9 cellular contexts compared by ENCODE assay signal in genomic region chr9:129497837-129498450, GRCh38.
DNase-seq lines count a peak whose midpoint lies in the region; ATAC-seq and TF ChIP-seq lines count a peak whose summit lies in the region.
"Had no signal": no experiment of that assay in that cellular context is flagged by ENCODE, and none has a peak within 500 bp of the region (broad histone marks: within the 10 kb centered on the region; RNA-seq: fewer than 3 reads in every experiment).

No MANE protein-coding gene starts in this region.

- 44% methylated on average over 6 of the region's 6 CpGs for WGBS in right cardiac atrium
- WGBS in sigmoid colon, 2 donors, result 76 to 80% methylated on average over 6 of the region's 6 CpGs

- no peak for ATAC-seq in activated CD8-positive, alpha-beta T cell treated with anti-CD3 and anti-CD28 coated beads, Interleukin-2, amount 10 ng/mL, durations not matched to agents 7 days and 5 days
- no peak for ATAC-seq in right cardiac atrium

- TF ChIP-seq EP300 in sigmoid colon (IDR thresholded peaks at IDR 0.05), result no peak

- peaks cover 65% of the 10 kb centered on the region for H3K36me3 Mint-ChIP-seq in Calu3 (ENCODE audit: insufficient read depth, unreplicated experiment)
- peaks cover 6% of the 10 kb centered on the region for H3K36me3 Mint-ChIP-seq in activated CD8-positive, alpha-beta T cell treated with anti-CD3 and anti-CD28 coated beads, Interleukin-2, amount 10 ng/mL, durations not matched to agents 7 days and 5 days (ENCODE audit: low read depth)

- peaks cover 51% of the 10 kb centered on the region for H3K4me1 Mint-ChIP-seq in Calu3 (ENCODE audit: low read depth, unreplicated experiment)
- H3K4me1 Mint-ChIP-seq in activated CD8-positive, alpha-beta T cell treated with anti-CD3 and anti-CD28 coated beads, Interleukin-2, amount 10 ng/mL, durations not matched to agents 7 days and 5 days (ENCODE audit: low read depth), result peaks cover 33% of the 10 kb centered on the region

- no TSS peak for BruUV-seq in Calu3 (replicated peaks; lab: Mats Ljungman, UMichigan)

- intact Hi-C loops in Calu3 (cut with micrococcal nuclease; ENCODE audit: unreplicated experiment) (loop anchor here (5.0 kb wide), 1 partner anchor 109 kb away; no protein-coding TSS in a partner anchor), right cardiac atrium (cut with DNase I) (loop anchor here (5.0 to 10.0 kb wide), 9 partner anchors 104 to 363 kb away; partner anchors contain the start of gene IER5L (in 2 of the 4)), sigmoid colon (cut with DNase I) (loop anchor here (2.0 to 5.0 kb wide), 6 partner anchors 36 to 357 kb away; no protein-coding TSS in a partner anchor)

- H3K27me3 ChIP-seq in right cardiac atrium (ENCODE audit: control insufficient read depth, insufficient read depth), result no peaks in the 10 kb centered on the region
- H3K27me3 ChIP-seq in sigmoid colon, result no peaks in the 10 kb centered on the region

- peak overlapping the region; percentile 73 for H3K4me3 Mint-ChIP-seq in Calu3 (ENCODE audit: low read depth, unreplicated experiment)
- H3K4me3 Mint-ChIP-seq in activated CD8-positive, alpha-beta T cell treated with anti-CD3 and anti-CD28 coated beads, Interleukin-2, amount 10 ng/mL, durations not matched to agents 7 days and 5 days, result no peak overlapping the region

- H3K4me1 ChIP-seq in right cardiac atrium (ENCODE audit: control insufficient read depth, insufficient read depth, low read length), result no peaks in the 10 kb centered on the region
- peaks cover 0 to 80% (median 68%) of the 10 kb centered on the region in 4 donors for H3K4me1 ChIP-seq in sigmoid colon

- H3K4me3 ChIP-seq in right cardiac atrium (ENCODE audit: low read length), result peak overlapping the region; percentile 76
- H3K4me3 ChIP-seq in sigmoid colon, result peak overlapping the region; percentile 61 to 71 (median 62)

- no peak for TF ChIP-seq POLR2A in sigmoid colon (IDR thresholded peaks at IDR 0.05)

- no peak for TF ChIP-seq CTCF in Calu3 (IDR thresholded peaks at IDR 0.05; ENCODE audit: unreplicated experiment)
- no peak for TF ChIP-seq CTCF in sigmoid colon (IDR thresholded peaks at IDR 0.05)

- no peaks in the 10 kb centered on the region for H3K9me3 ChIP-seq in right cardiac atrium (ENCODE audit: control insufficient read depth, low read length)
- H3K9me3 ChIP-seq in sigmoid colon, result no peaks in the 10 kb centered on the region

- H3K36me3 ChIP-seq in sigmoid colon, result peaks cover 0 to 2% (median 0%) of the 10 kb centered on the region in 4 donors

- H3K27ac Mint-ChIP-seq in Calu3 (ENCODE audit: unreplicated experiment), result peak overlapping the region; percentile 55
- peak overlapping the region; percentile 2 for H3K27ac Mint-ChIP-seq in activated CD8-positive, alpha-beta T cell treated with anti-CD3 and anti-CD28 coated beads, Interleukin-2, amount 10 ng/mL, durations not matched to agents 7 days and 5 days

- H3K27me3 Mint-ChIP-seq in Calu3 (ENCODE audit: unreplicated experiment), result no peaks in the 10 kb centered on the region
- H3K27me3 Mint-ChIP-seq in activated CD8-positive, alpha-beta T cell treated with anti-CD3 and anti-CD28 coated beads, Interleukin-2, amount 10 ng/mL, durations not matched to agents 7 days and 5 days (ENCODE audit: low read depth), result no peaks in the 10 kb centered on the region

- POLR2A ChIA-PET in activated CD8-positive, alpha-beta T cell treated with anti-CD3 and anti-CD28 coated beads, Interleukin-2, amount 10 ng/mL, durations not matched to agents 7 days and 5 days (lab: Charles Lee), result no interaction called here

- peak overlapping the region; percentile 95 for H3K27ac ChIP-seq in right cardiac atrium (ENCODE audit: low read length)
- peak overlapping the region; percentile 84 to 99 (median 99) for H3K27ac ChIP-seq in sigmoid colon

- CTCF ChIA-PET in Calu3 (lab: Charles Lee), result no interaction called here
- CTCF ChIA-PET in activated CD8-positive, alpha-beta T cell treated with anti-CD3 and anti-CD28 coated beads, Interleukin-2, amount 10 ng/mL, durations not matched to agents 7 days and 5 days (lab: Charles Lee), result interaction anchor here (1.0 kb wide), 1 partner anchor 358 kb away, joined by 3 read pairs; no protein-coding TSS in a partner anchor

- no peaks in the 10 kb centered on the region for H3K9me3 Mint-ChIP-seq in Calu3 (ENCODE audit: low read depth, unreplicated experiment)
- no peaks in the 10 kb centered on the region for H3K9me3 Mint-ChIP-seq in activated CD8-positive, alpha-beta T cell treated with anti-CD3 and anti-CD28 coated beads, Interleukin-2, amount 10 ng/mL, durations not matched to agents 7 days and 5 days (ENCODE audit: insufficient read depth)

- DNase-seq in Calu3, result no peak
- no peak for DNase-seq in activated CD8-positive, alpha-beta T cell treated with anti-CD3 and anti-CD28 coated beads, Interleukin-2, amount 10 ng/mL, durations not matched to agents 7 days and 5 days
- DNase-seq in right cardiac atrium, result peak in 2 of 3 donors; percentile 71
- DNase-seq in sigmoid colon, result peak; percentile 74
- no peak for DNase-seq in HK-2 (ENCODE audit: unreplicated experiment)
- DNase-seq in NCI-H226, result no peak
- no peak for DNase-seq in NCI-H187 treated with DMSO at 0.1 percent for 48 hours (lab: John Stamatoyannopoulos, UW)
- no peak for DNase-seq in central memory CD4-positive, alpha-beta T cell
- DNase-seq: NCI-H2081 treated with DMSO at 0.1 percent for 48 hours had no signal

Comparison
In these comparisons a context has a peak if more than half of its experiments do, and no peak if none do; other contexts are left out.
1. DNase-seq: peak in right cardiac atrium (2 of 3) and sigmoid colon (single experiment); none in Calu3 (single experiment), activated CD8-positive, alpha-beta T cell treated with anti-CD3 and anti-CD28 coated beads, Interleukin-2, amount 10 ng/mL, durations not matched to agents 7 days and 5 days (single experiment), HK-2 (single experiment), NCI-H226 (single experiment), NCI-H187 treated with DMSO at 0.1 percent for 48 hours (single experiment) and central memory CD4-positive, alpha-beta T cell (single experiment).